ENCODE assay signal across 1 cellular context in the genomic region with DNA sequence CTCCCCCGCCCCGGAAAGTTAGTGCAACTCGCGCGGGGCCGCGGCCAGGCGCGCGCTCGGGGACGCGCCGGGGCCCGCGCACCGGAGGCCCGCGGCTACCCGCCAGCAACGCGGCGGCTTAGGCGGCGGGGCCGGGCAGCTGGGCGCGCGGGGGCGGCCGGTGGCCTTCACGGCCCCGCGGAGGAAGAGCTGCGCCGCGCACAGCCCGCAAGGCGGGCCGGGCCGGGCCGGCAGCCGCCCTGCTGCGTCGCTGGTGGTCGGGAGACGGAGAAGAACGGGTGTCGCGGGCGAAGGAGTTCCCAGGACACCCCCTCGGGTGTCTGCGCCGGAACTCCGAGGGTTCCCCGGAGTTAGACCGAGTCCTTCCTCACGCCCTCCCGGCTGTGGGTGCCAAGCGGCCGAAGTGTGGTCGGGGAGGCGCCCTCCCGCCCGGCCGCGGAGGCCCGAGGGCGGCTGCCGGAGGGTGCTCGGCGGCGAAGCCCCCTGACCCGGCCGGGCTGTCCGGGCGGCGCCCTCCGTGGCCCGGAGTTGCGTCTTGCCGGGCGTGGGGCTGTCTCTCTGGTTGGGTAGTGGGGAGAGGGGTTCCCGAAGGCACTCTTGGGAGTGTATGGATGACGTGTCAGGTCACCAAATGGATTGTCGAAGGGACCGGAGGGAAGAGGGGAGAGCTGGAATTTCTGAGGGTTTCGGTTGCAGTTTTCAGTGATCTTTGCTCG.
A peak's percentile ranks its signal among the peaks of the same experiment; 100 is the strongest.
TF ChIP-seq lines count a peak whose summit lies in the region.

No MANE protein-coding gene starts in this region.

TF ChIP-seq in GM12878, 131 proteins besides CTCF, POLR2A, EP300 and RAD21 (continued from another document and continues in another):
- 0 out of 2 replicates have a peak, but pooled peaks have one; percentile 30 for TF ChIP-seq SIN3A (IDR thresholded peaks at IDR 0.05; ENCODE audit: low read depth, low read length)
- TF ChIP-seq ZSCAN29 (IDR thresholded peaks at IDR 0.05) = no peak
- TF ChIP-seq RAD51 (IDR thresholded peaks at IDR 0.05) = no peak
- no peak; the same call in 1 of the 2 replicates for TF ChIP-seq TCF12 (IDR thresholded peaks at IDR 0.05; ENCODE audit: low read depth, low read length)
- TF ChIP-seq EED (IDR thresholded peaks at IDR 0.05; ENCODE audit: low read depth) = peak; percentile 78
- TF ChIP-seq FOXM1 (IDR thresholded peaks at IDR 0.05; ENCODE audit: low read depth, low read length) = no peak
- TF ChIP-seq DPF2 (IDR thresholded peaks at IDR 0.05) = peak; percentile 85
- TF ChIP-seq EGR1 (IDR thresholded peaks at IDR 0.05; ENCODE audit: borderline replicate concordance in 1 of 2, low read depth in 2 of 2, low read length in 2 of 2) = peak in 1 of 2 experiments; percentile 82; a peak in 1 of 3 replicates
- peak; percentile 56; the same call in 1 of the 2 replicates for TF ChIP-seq NBN (IDR thresholded peaks at IDR 0.05)
- no peak for TF ChIP-seq ZNF274 (IDR thresholded peaks at IDR 0.05; ENCODE audit: insufficient read depth, insufficient read length)
- TF ChIP-seq CBX3 (IDR thresholded peaks at IDR 0.05; ENCODE audit: borderline replicate concordance, low read depth) = no peak
- TF ChIP-seq IKZF2 (IDR thresholded peaks at IDR 0.05) = peak; percentile 75 to 76
- TF ChIP-seq ZNF217 (IDR thresholded peaks at IDR 0.05) = no peak
- no peak for TF ChIP-seq MEF2A (IDR thresholded peaks at IDR 0.05; ENCODE audit: insufficient read depth, low read depth, low read length)
- no peak; the same call in 2 of the 3 replicates for TF ChIP-seq POU2F2 (IDR thresholded peaks at IDR 0.05; ENCODE audit: borderline replicate concordance, low read depth, low read length)
- TF ChIP-seq CHD1 (IDR thresholded peaks at IDR 0.05; ENCODE audit: low read depth, low read length) = no peak
- no peak for TF ChIP-seq HDAC2 (IDR thresholded peaks at IDR 0.05)
- no peak; the same call in 1 of the 2 replicates for TF ChIP-seq YY1 (IDR thresholded peaks at IDR 0.05; ENCODE audit: low read depth, low read length)
- no peak for TF ChIP-seq MTA2 (IDR thresholded peaks at IDR 0.05; ENCODE audit: low read depth)
- no peak for TF ChIP-seq KLF5 (IDR thresholded peaks at IDR 0.05; ENCODE audit: partially characterized antibody)
- no peak for TF ChIP-seq RCOR1 (conservative IDR thresholded peaks at IDR 0.05; ENCODE audit: low read depth, low read length)
- TF ChIP-seq CHD4 (IDR thresholded peaks at IDR 0.05) = no peak
- TF ChIP-seq, protein P1, sequence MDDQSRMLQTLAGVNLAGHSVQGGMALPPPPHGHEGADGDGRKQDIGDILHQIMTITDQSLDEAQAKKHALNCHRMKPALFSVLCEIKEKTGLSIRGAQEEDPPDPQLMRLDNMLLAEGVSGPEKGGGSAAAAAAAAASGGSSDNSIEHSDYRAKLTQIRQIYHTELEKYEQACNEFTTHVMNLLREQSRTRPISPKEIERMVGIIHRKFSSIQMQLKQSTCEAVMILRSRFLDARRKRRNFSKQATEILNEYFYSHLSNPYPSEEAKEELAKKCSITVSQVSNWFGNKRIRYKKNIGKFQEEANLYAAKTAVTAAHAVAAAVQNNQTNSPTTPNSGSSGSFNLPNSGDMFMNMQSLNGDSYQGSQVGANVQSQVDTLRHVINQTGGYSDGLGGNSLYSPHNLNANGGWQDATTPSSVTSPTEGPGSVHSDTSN (IDR thresholded peaks at IDR 0.05; ENCODE audit: insufficient replicate concordance, low read depth, low read length) = no peak
- TF ChIP-seq, protein P2, sequence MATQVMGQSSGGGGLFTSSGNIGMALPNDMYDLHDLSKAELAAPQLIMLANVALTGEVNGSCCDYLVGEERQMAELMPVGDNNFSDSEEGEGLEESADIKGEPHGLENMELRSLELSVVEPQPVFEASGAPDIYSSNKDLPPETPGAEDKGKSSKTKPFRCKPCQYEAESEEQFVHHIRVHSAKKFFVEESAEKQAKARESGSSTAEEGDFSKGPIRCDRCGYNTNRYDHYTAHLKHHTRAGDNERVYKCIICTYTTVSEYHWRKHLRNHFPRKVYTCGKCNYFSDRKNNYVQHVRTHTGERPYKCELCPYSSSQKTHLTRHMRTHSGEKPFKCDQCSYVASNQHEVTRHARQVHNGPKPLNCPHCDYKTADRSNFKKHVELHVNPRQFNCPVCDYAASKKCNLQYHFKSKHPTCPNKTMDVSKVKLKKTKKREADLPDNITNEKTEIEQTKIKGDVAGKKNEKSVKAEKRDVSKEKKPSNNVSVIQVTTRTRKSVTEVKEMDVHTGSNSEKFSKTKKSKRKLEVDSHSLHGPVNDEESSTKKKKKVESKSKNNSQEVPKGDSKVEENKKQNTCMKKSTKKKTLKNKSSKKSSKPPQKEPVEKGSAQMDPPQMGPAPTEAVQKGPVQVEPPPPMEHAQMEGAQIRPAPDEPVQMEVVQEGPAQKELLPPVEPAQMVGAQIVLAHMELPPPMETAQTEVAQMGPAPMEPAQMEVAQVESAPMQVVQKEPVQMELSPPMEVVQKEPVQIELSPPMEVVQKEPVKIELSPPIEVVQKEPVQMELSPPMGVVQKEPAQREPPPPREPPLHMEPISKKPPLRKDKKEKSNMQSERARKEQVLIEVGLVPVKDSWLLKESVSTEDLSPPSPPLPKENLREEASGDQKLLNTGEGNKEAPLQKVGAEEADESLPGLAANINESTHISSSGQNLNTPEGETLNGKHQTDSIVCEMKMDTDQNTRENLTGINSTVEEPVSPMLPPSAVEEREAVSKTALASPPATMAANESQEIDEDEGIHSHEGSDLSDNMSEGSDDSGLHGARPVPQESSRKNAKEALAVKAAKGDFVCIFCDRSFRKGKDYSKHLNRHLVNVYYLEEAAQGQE (IDR thresholded peaks at IDR 0.05; ENCODE audit: low read depth, low read length) = no peak
- no peak for TF ChIP-seq TCF7 (IDR thresholded peaks at IDR 0.05; ENCODE audit: borderline replicate concordance)
- TF ChIP-seq GATAD2B (conservative IDR thresholded peaks at IDR 0.05; ENCODE audit: low read depth) = peak; percentile 84; the same call in 1 of the 2 replicates
- TF ChIP-seq, protein P3, sequence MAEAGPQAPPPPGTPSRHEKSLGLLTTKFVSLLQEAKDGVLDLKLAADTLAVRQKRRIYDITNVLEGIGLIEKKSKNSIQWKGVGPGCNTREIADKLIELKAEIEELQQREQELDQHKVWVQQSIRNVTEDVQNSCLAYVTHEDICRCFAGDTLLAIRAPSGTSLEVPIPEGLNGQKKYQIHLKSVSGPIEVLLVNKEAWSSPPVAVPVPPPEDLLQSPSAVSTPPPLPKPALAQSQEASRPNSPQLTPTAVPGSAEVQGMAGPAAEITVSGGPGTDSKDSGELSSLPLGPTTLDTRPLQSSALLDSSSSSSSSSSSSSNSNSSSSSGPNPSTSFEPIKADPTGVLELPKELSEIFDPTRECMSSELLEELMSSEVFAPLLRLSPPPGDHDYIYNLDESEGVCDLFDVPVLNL (IDR thresholded peaks at IDR 0.05; ENCODE audit: low read depth, low read length) = no peak
- TF ChIP-seq, protein P4, sequence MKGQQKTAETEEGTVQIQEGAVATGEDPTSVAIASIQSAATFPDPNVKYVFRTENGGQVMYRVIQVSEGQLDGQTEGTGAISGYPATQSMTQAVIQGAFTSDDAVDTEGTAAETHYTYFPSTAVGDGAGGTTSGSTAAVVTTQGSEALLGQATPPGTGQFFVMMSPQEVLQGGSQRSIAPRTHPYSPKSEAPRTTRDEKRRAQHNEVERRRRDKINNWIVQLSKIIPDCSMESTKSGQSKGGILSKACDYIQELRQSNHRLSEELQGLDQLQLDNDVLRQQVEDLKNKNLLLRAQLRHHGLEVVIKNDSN (IDR thresholded peaks at IDR 0.05; ENCODE audit: borderline replicate concordance, extremely low read length, insufficient read depth, low read depth, low read length) = no peak
- no peak for TF ChIP-seq CBFB (IDR thresholded peaks at IDR 0.05; ENCODE audit: low read depth)
- TF ChIP-seq, protein P5, sequence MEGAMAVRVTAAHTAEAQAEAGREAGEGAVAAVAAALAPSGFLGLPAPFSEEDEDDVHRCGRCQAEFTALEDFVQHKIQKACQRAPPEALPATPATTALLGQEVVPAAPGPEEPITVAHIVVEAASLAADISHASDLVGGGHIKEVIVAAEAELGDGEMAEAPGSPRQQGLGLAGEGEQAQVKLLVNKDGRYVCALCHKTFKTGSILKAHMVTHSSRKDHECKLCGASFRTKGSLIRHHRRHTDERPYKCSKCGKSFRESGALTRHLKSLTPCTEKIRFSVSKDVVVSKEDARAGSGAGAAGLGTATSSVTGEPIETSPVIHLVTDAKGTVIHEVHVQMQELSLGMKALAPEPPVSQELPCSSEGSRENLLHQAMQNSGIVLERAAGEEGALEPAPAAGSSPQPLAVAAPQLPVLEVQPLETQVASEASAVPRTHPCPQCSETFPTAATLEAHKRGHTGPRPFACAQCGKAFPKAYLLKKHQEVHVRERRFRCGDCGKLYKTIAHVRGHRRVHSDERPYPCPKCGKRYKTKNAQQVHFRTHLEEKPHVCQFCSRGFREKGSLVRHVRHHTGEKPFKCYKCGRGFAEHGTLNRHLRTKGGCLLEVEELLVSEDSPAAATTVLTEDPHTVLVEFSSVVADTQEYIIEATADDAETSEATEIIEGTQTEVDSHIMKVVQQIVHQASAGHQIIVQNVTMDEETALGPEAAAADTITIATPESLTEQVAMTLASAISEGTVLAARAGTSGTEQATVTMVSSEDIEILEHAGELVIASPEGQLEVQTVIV (IDR thresholded peaks at IDR 0.05; ENCODE audit: borderline replicate concordance, partially characterized antibody) = no peak
- TF ChIP-seq, protein P6, sequence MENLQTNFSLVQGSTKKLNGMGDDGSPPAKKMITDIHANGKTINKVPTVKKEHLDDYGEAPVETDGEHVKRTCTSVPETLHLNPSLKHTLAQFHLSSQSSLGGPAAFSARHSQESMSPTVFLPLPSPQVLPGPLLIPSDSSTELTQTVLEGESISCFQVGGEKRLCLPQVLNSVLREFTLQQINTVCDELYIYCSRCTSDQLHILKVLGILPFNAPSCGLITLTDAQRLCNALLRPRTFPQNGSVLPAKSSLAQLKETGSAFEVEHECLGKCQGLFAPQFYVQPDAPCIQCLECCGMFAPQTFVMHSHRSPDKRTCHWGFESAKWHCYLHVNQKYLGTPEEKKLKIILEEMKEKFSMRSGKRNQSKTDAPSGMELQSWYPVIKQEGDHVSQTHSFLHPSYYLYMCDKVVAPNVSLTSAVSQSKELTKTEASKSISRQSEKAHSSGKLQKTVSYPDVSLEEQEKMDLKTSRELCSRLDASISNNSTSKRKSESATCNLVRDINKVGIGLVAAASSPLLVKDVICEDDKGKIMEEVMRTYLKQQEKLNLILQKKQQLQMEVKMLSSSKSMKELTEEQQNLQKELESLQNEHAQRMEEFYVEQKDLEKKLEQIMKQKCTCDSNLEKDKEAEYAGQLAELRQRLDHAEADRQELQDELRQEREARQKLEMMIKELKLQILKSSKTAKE (IDR thresholded peaks at IDR 0.05; ENCODE audit: low read depth, poor library complexity, severe bottlenecking) = no peak
- TF ChIP-seq SMARCA5 (IDR thresholded peaks at IDR 0.05) = no peak
- no peak for TF ChIP-seq MEF2B (IDR thresholded peaks at IDR 0.05; ENCODE audit: partially characterized antibody, poor library complexity, severe bottlenecking)
- no peak for TF ChIP-seq RELA (IDR thresholded peaks at IDR 0.05; ENCODE audit: borderline replicate concordance, partially characterized antibody)
- no peak for TF ChIP-seq NFIC (IDR thresholded peaks at IDR 0.05; ENCODE audit: low read depth, low read length)
- no peak for TF ChIP-seq ESRRA (IDR thresholded peaks at IDR 0.05; ENCODE audit: low read length)
- no peak for TF ChIP-seq SPI1 (IDR thresholded peaks at IDR 0.05; ENCODE audit: borderline replicate concordance, insufficient read depth, low read depth, low read length)
- TF ChIP-seq PML (IDR thresholded peaks at IDR 0.05; ENCODE audit: low read length) = no peak
- no peak for TF ChIP-seq MYC (IDR thresholded peaks at IDR 0.05; ENCODE audit: insufficient read depth, insufficient read length, insufficient replicate concordance, low read length, severe bottlenecking)
- no peak for TF ChIP-seq MTA3 (IDR thresholded peaks at IDR 0.05; ENCODE audit: borderline replicate concordance, low read length)
- peak; percentile 81; the same call in 1 of the 2 replicates for TF ChIP-seq ZNF207 (IDR thresholded peaks at IDR 0.05; ENCODE audit: borderline replicate concordance)
- TF ChIP-seq, protein P7, sequence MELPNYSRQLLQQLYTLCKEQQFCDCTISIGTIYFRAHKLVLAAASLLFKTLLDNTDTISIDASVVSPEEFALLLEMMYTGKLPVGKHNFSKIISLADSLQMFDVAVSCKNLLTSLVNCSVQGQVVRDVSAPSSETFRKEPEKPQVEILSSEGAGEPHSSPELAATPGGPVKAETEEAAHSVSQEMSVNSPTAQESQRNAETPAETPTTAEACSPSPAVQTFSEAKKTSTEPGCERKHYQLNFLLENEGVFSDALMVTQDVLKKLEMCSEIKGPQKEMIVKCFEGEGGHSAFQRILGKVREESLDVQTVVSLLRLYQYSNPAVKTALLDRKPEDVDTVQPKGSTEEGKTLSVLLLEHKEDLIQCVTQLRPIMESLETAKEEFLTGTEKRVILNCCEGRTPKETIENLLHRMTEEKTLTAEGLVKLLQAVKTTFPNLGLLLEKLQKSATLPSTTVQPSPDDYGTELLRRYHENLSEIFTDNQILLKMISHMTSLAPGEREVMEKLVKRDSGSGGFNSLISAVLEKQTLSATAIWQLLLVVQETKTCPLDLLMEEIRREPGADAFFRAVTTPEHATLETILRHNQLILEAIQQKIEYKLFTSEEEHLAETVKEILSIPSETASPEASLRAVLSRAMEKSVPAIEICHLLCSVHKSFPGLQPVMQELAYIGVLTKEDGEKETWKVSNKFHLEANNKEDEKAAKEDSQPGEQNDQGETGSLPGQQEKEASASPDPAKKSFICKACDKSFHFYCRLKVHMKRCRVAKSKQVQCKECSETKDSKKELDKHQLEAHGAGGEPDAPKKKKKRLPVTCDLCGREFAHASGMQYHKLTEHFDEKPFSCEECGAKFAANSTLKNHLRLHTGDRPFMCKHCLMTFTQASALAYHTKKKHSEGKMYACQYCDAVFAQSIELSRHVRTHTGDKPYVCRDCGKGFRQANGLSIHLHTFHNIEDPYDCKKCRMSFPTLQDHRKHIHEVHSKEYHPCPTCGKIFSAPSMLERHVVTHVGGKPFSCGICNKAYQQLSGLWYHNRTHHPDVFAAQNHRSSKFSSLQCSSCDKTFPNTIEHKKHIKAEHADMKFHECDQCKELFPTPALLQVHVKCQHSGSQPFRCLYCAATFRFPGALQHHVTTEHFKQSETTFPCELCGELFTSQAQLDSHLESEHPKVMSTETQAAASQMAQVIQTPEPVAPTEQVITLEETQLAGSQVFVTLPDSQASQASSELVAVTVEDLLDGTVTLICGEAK (IDR thresholded peaks at IDR 0.05; ENCODE audit: borderline replicate concordance) = no peak
- TF ChIP-seq JUND (IDR thresholded peaks at IDR 0.05; ENCODE audit: low read depth, low read length) = no peak
- no peak for TF ChIP-seq SUPT20H (IDR thresholded peaks at IDR 0.05; ENCODE audit: borderline replicate concordance, control insufficient read depth, low read depth, low read length)
- TF ChIP-seq PAX8 (IDR thresholded peaks at IDR 0.05) = no peak
- TF ChIP-seq SP1 (IDR thresholded peaks at IDR 0.05; ENCODE audit: low read depth, low read length) = no peak
- TF ChIP-seq RUNX3 (IDR thresholded peaks at IDR 0.05; ENCODE audit: low read length) = 0 out of 2 replicates have a peak, but pooled peaks have one; percentile 14
- TF ChIP-seq SREBF1 (IDR thresholded peaks at IDR 0.05; ENCODE audit: low read length) = no peak
